In the genomic region with DNA sequence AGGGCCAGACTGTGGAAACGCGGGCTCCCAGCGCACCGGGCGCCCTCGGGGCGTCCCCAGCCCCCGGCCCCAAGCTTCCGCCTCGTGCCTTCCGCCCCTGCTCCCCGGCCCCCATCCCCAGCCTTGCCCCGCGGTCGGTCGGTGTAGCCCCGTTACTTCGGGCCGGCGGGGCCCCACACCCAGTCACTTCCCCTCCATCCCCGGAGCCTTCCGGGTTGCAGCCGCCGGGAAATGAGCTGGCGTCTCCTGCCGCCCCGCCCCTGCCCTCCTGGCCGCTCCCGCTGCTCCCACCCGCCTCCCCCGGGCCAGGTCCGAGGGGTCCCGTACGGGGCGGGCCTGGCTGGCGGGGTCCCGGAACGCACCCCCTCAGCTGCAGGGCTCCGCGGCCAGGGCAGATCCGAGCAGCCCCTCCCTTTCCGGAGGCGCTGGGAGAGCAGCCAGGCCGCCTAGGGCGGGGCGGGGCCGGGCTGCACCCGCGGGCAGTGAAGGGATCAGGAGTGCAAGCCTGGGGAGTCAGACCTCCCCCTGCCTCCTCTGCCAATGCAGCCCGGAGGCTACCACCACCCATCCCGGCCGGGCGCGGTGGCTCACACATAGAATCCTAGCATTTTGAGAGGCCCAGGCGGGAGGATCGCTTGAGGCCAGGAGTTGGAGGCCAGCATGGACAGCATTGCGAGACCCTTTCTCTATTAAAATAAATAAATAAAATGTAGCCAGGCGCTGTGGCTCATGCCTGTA, we compare ENCODE assay signal across 1 cellular context.
TF ChIP-seq lines count a peak whose summit lies in the region.

No MANE protein-coding gene starts in this region.

TF ChIP-seq in HepG2, 621 proteins besides CTCF, POLR2A, EP300 and RAD21 (continued from another document and continues in another):
- TF ChIP-seq, protein P1, sequence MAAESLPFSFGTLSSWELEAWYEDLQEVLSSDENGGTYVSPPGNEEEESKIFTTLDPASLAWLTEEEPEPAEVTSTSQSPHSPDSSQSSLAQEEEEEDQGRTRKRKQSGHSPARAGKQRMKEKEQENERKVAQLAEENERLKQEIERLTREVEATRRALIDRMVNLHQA (CRISPR knock-in tag; IDR thresholded peaks at IDR 0.05), result no peak
- no peak for TF ChIP-seq NFRKB (IDR thresholded peaks at IDR 0.05)
- no peak for TF ChIP-seq ZNF432 (CRISPR knock-in tag; IDR thresholded peaks at IDR 0.05; ENCODE audit: borderline replicate concordance)
- TF ChIP-seq KLF13 (CRISPR knock-in tag; IDR thresholded peaks at IDR 0.05), result no peak
- TF ChIP-seq PAWR (CRISPR knock-in tag; IDR thresholded peaks at IDR 0.05; ENCODE audit: borderline replicate concordance), result no peak
- no peak for TF ChIP-seq ZNF292 (CRISPR knock-in tag; IDR thresholded peaks at IDR 0.05; ENCODE audit: borderline replicate concordance, low read depth)
- TF ChIP-seq HMGA1 (CRISPR knock-in tag; conservative IDR thresholded peaks at IDR 0.05), result no peak
- TF ChIP-seq ZNF251 (CRISPR knock-in tag; IDR thresholded peaks at IDR 0.05), result no peak
- TF ChIP-seq ZNF550 (CRISPR knock-in tag; IDR thresholded peaks at IDR 0.05; ENCODE audit: borderline replicate concordance), result no peak
- TF ChIP-seq RFX5 (IDR thresholded peaks at IDR 0.05; ENCODE audit: low read depth, low read length), result 0 out of 2 replicates have a peak, but pooled peaks have one; percentile 13
- TF ChIP-seq DPF2 (CRISPR knock-in tag; IDR thresholded peaks at IDR 0.05; ENCODE audit: borderline replicate concordance, low read depth), result no peak
- no peak for TF ChIP-seq NR2F2 (IDR thresholded peaks at IDR 0.05; ENCODE audit: borderline replicate concordance, low read depth)
- no peak for TF ChIP-seq RARG (CRISPR knock-in tag; IDR thresholded peaks at IDR 0.05; ENCODE audit: low read depth)
- no peak for TF ChIP-seq POLR2AphosphoS5 (IDR thresholded peaks at IDR 0.05; ENCODE audit: low read depth, low read length)
- no peak for TF ChIP-seq ZNF343 (CRISPR knock-in tag; IDR thresholded peaks at IDR 0.05)
- no peak for TF ChIP-seq PTBP1 (IDR thresholded peaks at IDR 0.05; ENCODE audit: low read depth, low read length, poor library complexity, severe bottlenecking)
- TF ChIP-seq KDM2A (CRISPR knock-in tag; IDR thresholded peaks at IDR 0.05; ENCODE audit: borderline replicate concordance, low read depth), result 0 out of 2 replicates have a peak, but pooled peaks have one; percentile 46
- no peak for TF ChIP-seq ZNF598 (CRISPR knock-in tag; IDR thresholded peaks at IDR 0.05; ENCODE audit: borderline replicate concordance)
- TF ChIP-seq HNF4A (CRISPR knock-in tag; IDR thresholded peaks at IDR 0.05), result peak; percentile 57
- no peak for TF ChIP-seq ZZZ3 (CRISPR knock-in tag; IDR thresholded peaks at IDR 0.05; ENCODE audit: borderline replicate concordance)
- no peak for TF ChIP-seq ZBTB37 (CRISPR knock-in tag; IDR thresholded peaks at IDR 0.05)
- TF ChIP-seq, protein P2, sequence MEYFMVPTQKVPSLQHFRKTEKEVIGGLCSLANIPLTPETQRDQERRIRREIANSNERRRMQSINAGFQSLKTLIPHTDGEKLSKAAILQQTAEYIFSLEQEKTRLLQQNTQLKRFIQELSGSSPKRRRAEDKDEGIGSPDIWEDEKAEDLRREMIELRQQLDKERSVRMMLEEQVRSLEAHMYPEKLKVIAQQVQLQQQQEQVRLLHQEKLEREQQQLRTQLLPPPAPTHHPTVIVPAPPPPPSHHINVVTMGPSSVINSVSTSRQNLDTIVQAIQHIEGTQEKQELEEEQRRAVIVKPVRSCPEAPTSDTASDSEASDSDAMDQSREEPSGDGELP (IDR thresholded peaks at IDR 0.05; ENCODE audit: borderline replicate concordance, low read depth), result peak; percentile 38; the same call in 1 of the 2 replicates
- no peak for TF ChIP-seq THAP7 (CRISPR knock-in tag; IDR thresholded peaks at IDR 0.05)
- peak; percentile 38; the same call in 1 of the 2 replicates for TF ChIP-seq ZNF724P (CRISPR knock-in tag; IDR thresholded peaks at IDR 0.05; ENCODE audit: borderline replicate concordance)
- TF ChIP-seq, protein P3, sequence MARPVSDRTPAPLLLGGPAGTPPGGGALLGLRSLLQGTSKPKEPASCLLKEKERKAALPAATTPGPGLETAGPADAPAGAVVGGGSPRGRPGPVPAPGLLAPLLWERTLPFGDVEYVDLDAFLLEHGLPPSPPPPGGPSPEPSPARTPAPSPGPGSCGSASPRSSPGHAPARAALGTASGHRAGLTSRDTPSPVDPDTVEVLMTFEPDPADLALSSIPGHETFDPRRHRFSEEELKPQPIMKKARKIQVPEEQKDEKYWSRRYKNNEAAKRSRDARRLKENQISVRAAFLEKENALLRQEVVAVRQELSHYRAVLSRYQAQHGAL (CRISPR knock-in tag; IDR thresholded peaks at IDR 0.05; ENCODE audit: not compliant biosample characterization), result no peak
- no peak for TF ChIP-seq KLF12 (CRISPR knock-in tag; IDR thresholded peaks at IDR 0.05; ENCODE audit: borderline replicate concordance)
- TF ChIP-seq ZNF557 (CRISPR knock-in tag; IDR thresholded peaks at IDR 0.05), result no peak
- no peak for TF ChIP-seq GTF3A (CRISPR knock-in tag; conservative IDR thresholded peaks at IDR 0.05)
- no peak for TF ChIP-seq ZNF430 (CRISPR knock-in tag; IDR thresholded peaks at IDR 0.05)
- TF ChIP-seq TBX2 (CRISPR knock-in tag; IDR thresholded peaks at IDR 0.05; ENCODE audit: borderline replicate concordance), result 0 out of 2 replicates have a peak, but pooled peaks have one; percentile 59
- no peak for TF ChIP-seq ZNF782 (CRISPR knock-in tag; IDR thresholded peaks at IDR 0.05; ENCODE audit: borderline replicate concordance)
- no peak for TF ChIP-seq ZSCAN20 (CRISPR knock-in tag; IDR thresholded peaks at IDR 0.05; ENCODE audit: borderline replicate concordance)
- no peak for TF ChIP-seq MYPOP (CRISPR knock-in tag; IDR thresholded peaks at IDR 0.05)
- TF ChIP-seq ZKSCAN8 (CRISPR knock-in tag; IDR thresholded peaks at IDR 0.05; ENCODE audit: borderline replicate concordance), result no peak
- TF ChIP-seq ZFY (CRISPR knock-in tag; IDR thresholded peaks at IDR 0.05), result peak; percentile 69; the same call in 1 of the 2 replicates
- TF ChIP-seq, protein P4, sequence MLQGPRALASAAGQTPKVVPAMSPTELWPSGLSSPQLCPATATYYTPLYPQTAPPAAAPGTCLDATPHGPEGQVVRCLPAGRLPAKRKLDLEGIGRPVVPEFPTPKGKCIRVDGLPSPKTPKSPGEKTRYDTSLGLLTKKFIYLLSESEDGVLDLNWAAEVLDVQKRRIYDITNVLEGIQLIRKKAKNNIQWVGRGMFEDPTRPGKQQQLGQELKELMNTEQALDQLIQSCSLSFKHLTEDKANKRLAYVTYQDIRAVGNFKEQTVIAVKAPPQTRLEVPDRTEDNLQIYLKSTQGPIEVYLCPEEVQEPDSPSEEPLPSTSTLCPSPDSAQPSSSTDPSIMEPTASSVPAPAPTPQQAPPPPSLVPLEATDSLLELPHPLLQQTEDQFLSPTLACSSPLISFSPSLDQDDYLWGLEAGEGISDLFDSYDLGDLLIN (CRISPR knock-in tag; IDR thresholded peaks at IDR 0.05; ENCODE audit: borderline replicate concordance), result no peak
- TF ChIP-seq KLF11 (CRISPR knock-in tag; IDR thresholded peaks at IDR 0.05), result no peak
- peak; percentile 30; the same call in 1 of the 2 replicates for TF ChIP-seq DMAP1 (CRISPR knock-in tag; IDR thresholded peaks at IDR 0.05)
- TF ChIP-seq CREM (IDR thresholded peaks at IDR 0.05), result no peak
- no peak for TF ChIP-seq CREM (CRISPR knock-in tag; IDR thresholded peaks at IDR 0.05)
- TF ChIP-seq MED8 (CRISPR knock-in tag; IDR thresholded peaks at IDR 0.05; ENCODE audit: insufficient replicate concordance), result no peak
- peak; percentile 19; the same call in 1 of the 2 replicates for TF ChIP-seq PPARG (CRISPR knock-in tag; conservative IDR thresholded peaks at IDR 0.05)
- TF ChIP-seq KDM6A (CRISPR knock-in tag; IDR thresholded peaks at IDR 0.05; ENCODE audit: low read depth), result no peak
- no peak for TF ChIP-seq CENPT (CRISPR knock-in tag; IDR thresholded peaks at IDR 0.05; ENCODE audit: low read depth)
- TF ChIP-seq ZNF569 (CRISPR knock-in tag; IDR thresholded peaks at IDR 0.05; ENCODE audit: borderline replicate concordance), result no peak
- TF ChIP-seq ZNF160 (CRISPR knock-in tag; IDR thresholded peaks at IDR 0.05), result no peak
- no peak for TF ChIP-seq ZHX1 (CRISPR knock-in tag; IDR thresholded peaks at IDR 0.05; ENCODE audit: low read depth)
- no peak for TF ChIP-seq NCOA2 (CRISPR knock-in tag; IDR thresholded peaks at IDR 0.05)
- no peak for TF ChIP-seq PCBP2 (optimal IDR thresholded peaks at IDR 0.05; ENCODE audit: low read depth, low read length, poor library complexity, severe bottlenecking)
- no peak for TF ChIP-seq MLX (CRISPR knock-in tag; IDR thresholded peaks at IDR 0.05)
